In genomic region chr16:23999663-24000062, GRCh38 we compare ENCODE assay signal across 11 cellular contexts.
DNase-seq lines count a peak whose midpoint lies in the region; ATAC-seq and TF ChIP-seq lines count a peak whose summit lies in the region.
"Had no signal": no experiment of that assay in that cellular context is flagged by ENCODE, and none has a peak within 500 bp of the region (broad histone marks: within the 10 kb centered on the region; RNA-seq: fewer than 3 reads in every experiment).

No MANE protein-coding gene starts in this region.

- H3K36me3 ChIP-seq in ascending aorta = no peaks in the 10 kb centered on the region
- H3K36me3 ChIP-seq: left lung had no signal

- H3K27ac Mint-ChIP-seq in activated CD8-positive, alpha-beta T cell treated with anti-CD3 and anti-CD28 coated beads for 36 hours = peak overlapping the region; percentile 84
- no peak overlapping the region for H3K27ac Mint-ChIP-seq in activated CD8-positive, alpha-beta T cell treated with anti-CD3 and anti-CD28 coated beads, Interleukin-2, amount 10 ng/mL, durations not matched to agents 7 days and 5 days
- H3K27ac Mint-ChIP-seq in activated naive CD8-positive, alpha-beta T cell = peak overlapping the region; percentile 89
- peak overlapping the region; percentile 85 for H3K27ac Mint-ChIP-seq in stimulated activated effector memory CD8-positive, alpha-beta T cell treated with anti-CD3 and anti-CD28 coated beads, Interleukin-12 subunit alpha, Interleukin-12 subunit beta, amount 100 ng/mL, for 72 hours

- POLR2A ChIA-PET in activated CD8-positive, alpha-beta T cell treated with anti-CD3 and anti-CD28 coated beads for 36 hours (lab: Charles Lee) = interaction anchor here (0.8 to 1.6 kb wide), 4 partner anchors 22 to 158 kb away, joined by 3 to 6 read pairs (median 4); no protein-coding TSS in a partner anchor
- POLR2A ChIA-PET in activated CD8-positive, alpha-beta T cell treated with anti-CD3 and anti-CD28 coated beads, Interleukin-2, amount 10 ng/mL, durations not matched to agents 7 days and 5 days (lab: Charles Lee) = no interaction called here

- ATAC-seq in activated CD8-positive, alpha-beta T cell treated with anti-CD3 and anti-CD28 coated beads for 36 hours = peak; percentile 98
- ATAC-seq in activated CD8-positive, alpha-beta T cell treated with anti-CD3 and anti-CD28 coated beads, Interleukin-2, amount 10 ng/mL, durations not matched to agents 7 days and 5 days = no peak
- peak; percentile 74 for ATAC-seq in HG02973 (IDR thresholded peaks at IDR 0.05; ENCODE audit: unreplicated experiment)
- peak; percentile 99 for ATAC-seq in stimulated activated effector memory CD8-positive, alpha-beta T cell treated with anti-CD3 and anti-CD28 coated beads, Interleukin-12 subunit alpha, Interleukin-12 subunit beta, amount 100 ng/mL, for 72 hours
- no peak for ATAC-seq in GM21381 (IDR thresholded peaks at IDR 0.05; ENCODE audit: unreplicated experiment)
- ATAC-seq: left lung had no signal

- TF ChIP-seq CTCF in activated CD8-positive, alpha-beta T cell treated with anti-CD3 and anti-CD28 coated beads for 36 hours (IDR thresholded peaks at IDR 0.05) = no peak
- TF ChIP-seq CTCF in ascending aorta (IDR thresholded peaks at IDR 0.05) = no peak

- CTCF ChIA-PET in activated CD8-positive, alpha-beta T cell treated with anti-CD3 and anti-CD28 coated beads for 36 hours (lab: Charles Lee) = interaction anchor here (0.9 to 21.4 kb wide), 4 partner anchors 10 to 197 kb away, joined by 3 to 312 read pairs (median 22); no protein-coding TSS in a partner anchor
- CTCF ChIA-PET in activated CD8-positive, alpha-beta T cell treated with anti-CD3 and anti-CD28 coated beads, Interleukin-2, amount 10 ng/mL, durations not matched to agents 7 days and 5 days (lab: Charles Lee) = interaction anchor here (1.9 to 3.9 kb wide), 2 partner anchors 11 to 122 kb away, joined by 6 to 20 read pairs; no protein-coding TSS in a partner anchor

- peak; percentile 91 for DNase-seq in activated CD8-positive, alpha-beta T cell treated with anti-CD3 and anti-CD28 coated beads for 36 hours
- DNase-seq in activated CD8-positive, alpha-beta T cell treated with anti-CD3 and anti-CD28 coated beads, Interleukin-2, amount 10 ng/mL, durations not matched to agents 7 days and 5 days = no peak
- peak; percentile 32 to 84 for DNase-seq in stimulated activated effector memory CD8-positive, alpha-beta T cell treated with anti-CD3 and anti-CD28 coated beads, Interleukin-12 subunit alpha, Interleukin-12 subunit beta, amount 100 ng/mL, for 72 hours (ENCODE audit: low spot score in 2 of 2)
- DNase-seq in ascending aorta (ENCODE audit: low spot score in 2 of 2) = no peak
- no peak for DNase-seq in superior temporal gyrus (ENCODE audit: extremely low spot score)
- DNase-seq: KBM-7, left lung, Right ventricle myocardium superior had no signal

- H3K9me3 ChIP-seq in ascending aorta = no peaks in the 10 kb centered on the region
- H3K9me3 ChIP-seq: left lung had no signal

- no peak overlapping the region for H3K4me3 ChIP-seq in ascending aorta
- H3K4me3 ChIP-seq: left lung had no signal

- no peak overlapping the region for H3K27ac ChIP-seq in ascending aorta
- H3K27ac ChIP-seq: left lung had no signal

- no peaks in the 10 kb centered on the region for H3K9me3 Mint-ChIP-seq in activated CD8-positive, alpha-beta T cell treated with anti-CD3 and anti-CD28 coated beads for 36 hours
- no peaks in the 10 kb centered on the region for H3K9me3 Mint-ChIP-seq in activated CD8-positive, alpha-beta T cell treated with anti-CD3 and anti-CD28 coated beads, Interleukin-2, amount 10 ng/mL, durations not matched to agents 7 days and 5 days (ENCODE audit: insufficient read depth)
- no peaks in the 10 kb centered on the region for H3K9me3 Mint-ChIP-seq in activated naive CD8-positive, alpha-beta T cell (ENCODE audit: low read depth)
- H3K9me3 Mint-ChIP-seq in stimulated activated effector memory CD8-positive, alpha-beta T cell treated with anti-CD3 and anti-CD28 coated beads, Interleukin-12 subunit alpha, Interleukin-12 subunit beta, amount 100 ng/mL, for 72 hours = no peaks in the 10 kb centered on the region

- H3K36me3 Mint-ChIP-seq in activated CD8-positive, alpha-beta T cell treated with anti-CD3 and anti-CD28 coated beads for 36 hours (ENCODE audit: low read depth) = peaks cover 32% of the 10 kb centered on the region
- peaks cover 32% of the 10 kb centered on the region for H3K36me3 Mint-ChIP-seq in activated CD8-positive, alpha-beta T cell treated with anti-CD3 and anti-CD28 coated beads, Interleukin-2, amount 10 ng/mL, durations not matched to agents 7 days and 5 days (ENCODE audit: low read depth)
- peaks cover 36% of the 10 kb centered on the region for H3K36me3 Mint-ChIP-seq in activated naive CD8-positive, alpha-beta T cell
- peaks cover 15% of the 10 kb centered on the region for H3K36me3 Mint-ChIP-seq in stimulated activated effector memory CD8-positive, alpha-beta T cell treated with anti-CD3 and anti-CD28 coated beads, Interleukin-12 subunit alpha, Interleukin-12 subunit beta, amount 100 ng/mL, for 72 hours

- peaks cover 37% of the 10 kb centered on the region for H3K4me1 Mint-ChIP-seq in activated CD8-positive, alpha-beta T cell treated with anti-CD3 and anti-CD28 coated beads for 36 hours (ENCODE audit: low read depth)
- H3K4me1 Mint-ChIP-seq in activated CD8-positive, alpha-beta T cell treated with anti-CD3 and anti-CD28 coated beads, Interleukin-2, amount 10 ng/mL, durations not matched to agents 7 days and 5 days (ENCODE audit: low read depth) = peaks cover 16% of the 10 kb centered on the region
- peaks cover 27% of the 10 kb centered on the region for H3K4me1 Mint-ChIP-seq in activated naive CD8-positive, alpha-beta T cell (ENCODE audit: low read depth)
- H3K4me1 Mint-ChIP-seq in stimulated activated effector memory CD8-positive, alpha-beta T cell treated with anti-CD3 and anti-CD28 coated beads, Interleukin-12 subunit alpha, Interleukin-12 subunit beta, amount 100 ng/mL, for 72 hours = peaks cover 31% of the 10 kb centered on the region

- intact Hi-C loops in activated CD8-positive, alpha-beta T cell treated with anti-CD3 and anti-CD28 coated beads for 36 hours (cut with micrococcal nuclease) = loop anchor here (10.0 kb wide), 1 partner anchor 45 kb away; no protein-coding TSS in a partner anchor
- intact Hi-C loops in ascending aorta (cut with DNase I) = no loop called here

- no peaks in the 10 kb centered on the region for H3K4me1 ChIP-seq in ascending aorta
- H3K4me1 ChIP-seq: left lung had no signal

- no peaks in the 10 kb centered on the region for H3K27me3 ChIP-seq in ascending aorta
- H3K27me3 ChIP-seq: left lung had no signal

- no peak overlapping the region for H3K4me3 Mint-ChIP-seq in activated CD8-positive, alpha-beta T cell treated with anti-CD3 and anti-CD28 coated beads for 36 hours
- H3K4me3 Mint-ChIP-seq in activated CD8-positive, alpha-beta T cell treated with anti-CD3 and anti-CD28 coated beads, Interleukin-2, amount 10 ng/mL, durations not matched to agents 7 days and 5 days = no peak overlapping the region
- H3K4me3 Mint-ChIP-seq in activated naive CD8-positive, alpha-beta T cell = no peak overlapping the region
- H3K4me3 Mint-ChIP-seq in stimulated activated effector memory CD8-positive, alpha-beta T cell treated with anti-CD3 and anti-CD28 coated beads, Interleukin-12 subunit alpha, Interleukin-12 subunit beta, amount 100 ng/mL, for 72 hours = no peak overlapping the region

- no peaks in the 10 kb centered on the region for H3K27me3 Mint-ChIP-seq in activated CD8-positive, alpha-beta T cell treated with anti-CD3 and anti-CD28 coated beads for 36 hours
- H3K27me3 Mint-ChIP-seq in activated CD8-positive, alpha-beta T cell treated with anti-CD3 and anti-CD28 coated beads, Interleukin-2, amount 10 ng/mL, durations not matched to agents 7 days and 5 days (ENCODE audit: low read depth) = no peaks in the 10 kb centered on the region
- no peaks in the 10 kb centered on the region for H3K27me3 Mint-ChIP-seq in activated naive CD8-positive, alpha-beta T cell

Comparison
In these comparisons a context has a peak if more than half of its experiments do, and no peak if none do; other contexts are left out.
1. ATAC-seq: peak in activated CD8-positive, alpha-beta T cell treated with anti-CD3 and anti-CD28 coated beads for 36 hours (single experiment), HG02973 (single experiment) and stimulated activated effector memory CD8-positive, alpha-beta T cell treated with anti-CD3 and anti-CD28 coated beads, Interleukin-12 subunit alpha, Interleukin-12 subunit beta, amount 100 ng/mL, for 72 hours (single experiment); none in activated CD8-positive, alpha-beta T cell treated with anti-CD3 and anti-CD28 coated beads, Interleukin-2, amount 10 ng/mL, durations not matched to agents 7 days and 5 days (single experiment) and GM21381 (single experiment).
2. DNase-seq: peak in activated CD8-positive, alpha-beta T cell treated with anti-CD3 and anti-CD28 coated beads for 36 hours (single experiment) and stimulated activated effector memory CD8-positive, alpha-beta T cell treated with anti-CD3 and anti-CD28 coated beads, Interleukin-12 subunit alpha, Interleukin-12 subunit beta, amount 100 ng/mL, for 72 hours (2 of 2); none in activated CD8-positive, alpha-beta T cell treated with anti-CD3 and anti-CD28 coated beads, Interleukin-2, amount 10 ng/mL, durations not matched to agents 7 days and 5 days (single experiment), ascending aorta (0 of 2) and superior temporal gyrus (single experiment).